In the genomic region with DNA sequence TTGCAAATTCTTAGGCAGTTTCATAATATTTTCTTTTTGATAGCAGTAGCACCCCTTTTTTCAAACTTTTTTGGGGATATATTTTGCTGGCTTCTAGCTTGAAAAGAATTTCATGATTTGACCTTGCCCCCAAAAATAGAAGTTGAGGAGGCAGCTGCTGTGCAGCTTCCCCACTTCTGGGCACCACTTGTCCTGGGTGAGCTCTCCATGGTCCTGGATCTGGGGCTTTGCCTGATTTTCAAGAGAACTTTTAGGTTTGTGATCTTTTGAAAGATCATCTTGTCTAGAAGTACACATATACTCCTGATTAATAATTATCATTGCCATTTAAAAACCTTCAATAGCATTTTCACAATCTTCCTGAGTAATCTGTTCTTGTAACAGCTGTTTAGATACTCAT, we compare ENCODE assay signal across 13 cellular contexts.
A peak's percentile ranks its signal among the peaks of the same experiment; 100 is the strongest.
DNase-seq lines count a peak whose midpoint lies in the region; ATAC-seq, FAIRE-seq and TF ChIP-seq lines count a peak whose summit lies in the region.
"Had no signal": no experiment of that assay in that cellular context is flagged by ENCODE, and none has a peak within 500 bp of the region (broad histone marks: within the 10 kb centered on the region; RNA-seq: fewer than 3 reads in every experiment).

No MANE protein-coding gene starts in this region.

- no peak overlapping the region for H3K9ac ChIP-seq in NT2/D1 (ENCODE audit: insufficient read length, low read depth)

- no peak overlapping the region for H3K4me3 Mint-ChIP-seq in mesothelial cell of epicardium
- H3K4me3 Mint-ChIP-seq: CD4-positive, alpha-beta memory T cell had no signal

- no peaks in the 10 kb centered on the region for H3K9me3 Mint-ChIP-seq in mesothelial cell of epicardium

- no peaks in the 10 kb centered on the region for H3K4me1 ChIP-seq in NT2/D1 (ENCODE audit: insufficient read depth, insufficient read length)
- H3K4me1 ChIP-seq: heart left ventricle had no signal

- no peaks in the 10 kb centered on the region for H3K9me3 ChIP-seq in NT2/D1 (ENCODE audit: insufficient read depth, low read length)
- H3K9me3 ChIP-seq: heart left ventricle had no signal

- no peak overlapping the region for H3K4me3 ChIP-seq in NT2/D1 (ENCODE audit: insufficient read length, low read depth)
- H3K4me3 ChIP-seq: heart left ventricle had no signal

- H3K27ac Mint-ChIP-seq in mesothelial cell of epicardium = no peak overlapping the region
- H3K27ac Mint-ChIP-seq: CD4-positive, alpha-beta memory T cell had no signal

- DNase-seq in H54 (ENCODE audit: insufficient read length, low spot score) (no peak), NT2/D1 (ENCODE audit: low read depth, low spot score) (peak; percentile 1), dermis microvascular lymphatic vessel endothelial cell (ENCODE audit: low read depth in 2 of 2) (peak; percentile 2 to 19), mesothelial cell of epicardium (ENCODE audit: low spot score in 2 of 2, unreplicated experiment in 2 of 2) (peak; percentile 26 to 61), AML-193 (lab: John Stamatoyannopoulos, UW) (no peak), kidney glomerular epithelial cell (lab: John Stamatoyannopoulos, UW) (no peak), NCI-H1092 treated with DMSO at 0.1 percent for 48 hours (lab: John Stamatoyannopoulos, UW) (no peak)
- DNase-seq: activated naive CD4-positive, alpha-beta T cell treated with anti-CD3 and anti-CD28 coated beads, Interleukin-2, amount 50 U/mL, for 16 hours; CD4-positive, alpha-beta memory T cell; effector CD4-positive, alpha-beta T cell; heart left ventricle; NCI-H2081 treated with DMSO at 0.1 percent for 48 hours had no signal

- no peak for TF ChIP-seq CTCF in mesothelial cell of epicardium (IDR thresholded peaks at IDR 0.05; ENCODE audit: unreplicated experiment)

- peak; percentile 68 for FAIRE-seq in H54 (lab: Jason Lieb, UNC)

- no peak for ATAC-seq in GM19452 (IDR thresholded peaks at IDR 0.05; ENCODE audit: unreplicated experiment)
- ATAC-seq: heart left ventricle had no signal

- TF ChIP-seq POLR2A in H54 (IDR thresholded peaks at IDR 0.05; ENCODE audit: low read depth, low read length) = no peak

- no peaks in the 10 kb centered on the region for H3K27me3 ChIP-seq in NT2/D1 (ENCODE audit: insufficient read depth, insufficient read length)
- H3K27me3 ChIP-seq: heart left ventricle had no signal

- no peaks in the 10 kb centered on the region for H3K4me1 Mint-ChIP-seq in mesothelial cell of epicardium
- H3K4me1 Mint-ChIP-seq: CD4-positive, alpha-beta memory T cell had no signal

- H3K36me3 Mint-ChIP-seq in mesothelial cell of epicardium = no peaks in the 10 kb centered on the region
- H3K36me3 Mint-ChIP-seq: CD4-positive, alpha-beta memory T cell had no signal

- peaks cover 25% of the 10 kb centered on the region for H3K27me3 Mint-ChIP-seq in mesothelial cell of epicardium (ENCODE audit: low read depth)
- H3K27me3 Mint-ChIP-seq: CD4-positive, alpha-beta memory T cell had no signal

- no peaks in the 10 kb centered on the region for H3K36me3 ChIP-seq in NT2/D1 (ENCODE audit: insufficient read depth, insufficient read length, low read length)
- H3K36me3 ChIP-seq: heart left ventricle had no signal

Comparison
In these comparisons a context has a peak if more than half of its experiments do, and no peak if none do; other contexts are left out.
1. DNase-seq: peak in NT2/D1 (single experiment), dermis microvascular lymphatic vessel endothelial cell (2 of 2) and mesothelial cell of epicardium (2 of 2); none in H54 (single experiment), AML-193 (0 of 2), kidney glomerular epithelial cell (single experiment) and NCI-H1092 treated with DMSO at 0.1 percent for 48 hours (single experiment).